Comparison of ENCODE assay signal across 13 cellular contexts in the genomic region with DNA sequence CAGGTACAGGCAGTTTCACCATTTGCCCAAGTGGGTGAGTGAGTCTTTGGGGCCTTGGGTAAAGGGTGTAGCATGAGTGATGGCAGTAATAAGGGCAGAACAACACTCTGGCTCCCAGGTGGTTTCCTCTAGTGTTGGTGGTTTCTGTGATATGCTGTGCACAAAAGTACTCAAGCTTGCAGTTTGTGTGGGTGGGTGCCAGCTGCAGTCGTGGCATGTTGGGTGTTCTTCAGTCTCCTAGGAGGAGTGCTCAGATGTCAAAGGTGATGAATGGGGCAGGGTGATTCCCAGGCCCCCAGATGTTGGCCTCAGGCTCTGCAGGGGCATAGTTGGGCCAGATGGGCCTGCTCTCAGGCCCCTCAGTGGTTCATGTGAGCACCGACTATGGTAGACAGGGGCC.
DNase-seq lines count a peak whose midpoint lies in the region; ATAC-seq, FAIRE-seq and TF ChIP-seq lines count a peak whose summit lies in the region.
"Had no signal": no experiment of that assay in that cellular context is flagged by ENCODE, and none has a peak within 500 bp of the region (broad histone marks: within the 10 kb centered on the region; RNA-seq: fewer than 3 reads in every experiment).

No MANE protein-coding gene starts in this region.

- ATAC-seq in GM19395 (IDR thresholded peaks at IDR 0.05; ENCODE audit: unreplicated experiment) (peak; percentile 49), HG02973 (IDR thresholded peaks at IDR 0.05; ENCODE audit: unreplicated experiment) (peak; percentile 61)

- no peaks in the 10 kb centered on the region for H3K4me1 Mint-ChIP-seq in T-helper 2 cell treated with Interferon-gamma antibody and Interleukin-4, amounts not matched to agents 5 μg/mL and 100 μg/mL, for 36 hours (ENCODE audit: low read depth)

- H3K4me3 Mint-ChIP-seq in T-helper 2 cell treated with Interferon-gamma antibody and Interleukin-4, amounts not matched to agents 5 μg/mL and 100 μg/mL, for 36 hours: no peak overlapping the region

- H3K27ac Mint-ChIP-seq in T-helper 2 cell treated with Interferon-gamma antibody and Interleukin-4, amounts not matched to agents 5 μg/mL and 100 μg/mL, for 36 hours: no peak overlapping the region

- H3K27me3 Mint-ChIP-seq in T-helper 2 cell treated with Interferon-gamma antibody and Interleukin-4, amounts not matched to agents 5 μg/mL and 100 μg/mL, for 36 hours (ENCODE audit: low read depth): no peaks in the 10 kb centered on the region

- DNase-seq in GM12891 (ENCODE audit: insufficient read length, low spot score): no peak
- peak; percentile 75 for DNase-seq in RPMI8226
- DNase-seq in mucosa of gallbladder (ENCODE audit: low spot score): no peak
- no peak for DNase-seq in NOMO-1 treated with DMSO at 0.1 percent for 48 hours (lab: John Stamatoyannopoulos, UW; ENCODE audit: unreplicated experiment)
- no peak for DNase-seq in NCI-H1092 treated with DMSO at 0.1 percent for 48 hours (lab: John Stamatoyannopoulos, UW)
- DNase-seq in T-helper 2 cell treated with Interferon-gamma antibody and Interleukin-4, amounts not matched to agents 5 μg/mL and 100 μg/mL, for 36 hours (ENCODE audit: low spot score): no peak
- DNase-seq: midbrain; NCI-H1417 treated with DMSO at 0.1 percent for 48 hours; NCI-H526 treated with DMSO at 0.1 percent for 48 hours; SHP77; stimulated activated CD4-positive, alpha-beta T cell treated with anti-CD3 and anti-CD28 coated beads, Interleukin-2, amount 100 ng/mL, for 24 hours had no signal

- no peak for TF ChIP-seq POLR2A in GM12891 (IDR thresholded peaks at IDR 0.05; ENCODE audit: low read depth, low read length)

- H3K36me3 Mint-ChIP-seq in T-helper 2 cell treated with Interferon-gamma antibody and Interleukin-4, amounts not matched to agents 5 μg/mL and 100 μg/mL, for 36 hours (ENCODE audit: low read depth): no peaks in the 10 kb centered on the region

- peaks cover 6% of the 10 kb centered on the region for H3K9me3 Mint-ChIP-seq in T-helper 2 cell treated with Interferon-gamma antibody and Interleukin-4, amounts not matched to agents 5 μg/mL and 100 μg/mL, for 36 hours

- peak; percentile 92 for FAIRE-seq in GM12891 (lab: Jason Lieb, UNC)

TF ChIP-seq in GM12891, 5 proteins besides CTCF, POLR2A, EP300 and RAD21:
- TF ChIP-seq POLR2AphosphoS5 (IDR thresholded peaks at IDR 0.05; ENCODE audit: low read depth, low read length): no peak
- TF ChIP-seq POU2F2 (IDR thresholded peaks at IDR 0.05; ENCODE audit: low read depth, low read length): no peak
- TF ChIP-seq PAX5 (IDR thresholded peaks at IDR 0.05; ENCODE audit: insufficient read depth, low read length, severe bottlenecking): no peak
TF ChIP-seq in GM12891: peak in this region for 0.
